Comparison of ENCODE assay signal across 9 cellular contexts in genomic region chr12:27975222-27976136, GRCh38. TPM values are rescaled to one million over a fixed set of nuclear protein-coding genes. Genes with fewer than 3 reads are reported as not detected.
DNase-seq lines count a peak whose midpoint lies in the region; ATAC-seq and TF ChIP-seq lines count a peak whose summit lies in the region.
"Had no signal": no experiment of that assay in that cellular context is flagged by ENCODE, and none has a peak within 500 bp of the region (broad histone marks: within the 10 kb centered on the region; RNA-seq: fewer than 3 reads in every experiment).

No MANE protein-coding gene starts in this region.

- peak; percentile 73 for ATAC-seq in omental fat pad (ENCODE audit: low FRiP score)

- DNase-seq in Caco-2 (peak; percentile 53 to 61), MG63 (peak; percentile 35), endothelial cell (ENCODE audit: low spot score) (peak; percentile 68), omental fat pad (ENCODE audit: low spot score) (no peak), NCI-H748 treated with DMSO at 0.1 percent for 48 hours (lab: John Stamatoyannopoulos, UW) (no peak), transverse colon (no peak), GM10266 (ENCODE audit: extremely low spot score) (no peak)
- no peak for DNase-seq in T-helper 2 cell treated with Interferon-gamma antibody and Interleukin-4, amounts not matched to agents 5 μg/mL and 100 μg/mL, for 36 hours (ENCODE audit: low spot score)

- H3K36me3 ChIP-seq in Caco-2 (ENCODE audit: control insufficient read depth, insufficient read depth, low read length) (no peaks in the 10 kb centered on the region), MG63 (no peaks in the 10 kb centered on the region), transverse colon (no peaks in the 10 kb centered on the region)

- CTCF ChIA-PET in Caco-2 (lab: Charles Lee), result no interaction called here

- H3K4me3 Mint-ChIP-seq in Caco-2 (ENCODE audit: unreplicated experiment) (peak overlapping the region; percentile 74), endothelial cell (ENCODE audit: unreplicated experiment) (peak overlapping the region; percentile 81)
- H3K4me3 Mint-ChIP-seq in T-helper 2 cell treated with Interferon-gamma antibody and Interleukin-4, amounts not matched to agents 5 μg/mL and 100 μg/mL, for 36 hours, result no peak overlapping the region
- H3K4me3 Mint-ChIP-seq: dendritic cell treated with granulocyte-macrophage colony-stimulating factor and Interleukin-4, amounts not matched to agents 40 ng/mL and 50 ng/mL, for 4 days had no signal

- no peak overlapping the region for H3K27ac ChIP-seq in transverse colon

- WGBS in transverse colon (ENCODE audit: low coverage in 1 of 2), 2 donors, result 0 to 5% methylated on average over 1 to 43 of the region's 61 CpGs

- H3K36me3 Mint-ChIP-seq in Caco-2 (ENCODE audit: insufficient read depth, unreplicated experiment) (no peaks in the 10 kb centered on the region), endothelial cell (ENCODE audit: low read depth, unreplicated experiment) (no peaks in the 10 kb centered on the region)
- no peaks in the 10 kb centered on the region for H3K36me3 Mint-ChIP-seq in T-helper 2 cell treated with Interferon-gamma antibody and Interleukin-4, amounts not matched to agents 5 μg/mL and 100 μg/mL, for 36 hours (ENCODE audit: low read depth)

- no peaks in the 10 kb centered on the region for H3K9me3 Mint-ChIP-seq in Caco-2 (ENCODE audit: unreplicated experiment)
- H3K9me3 Mint-ChIP-seq in endothelial cell (ENCODE audit: unreplicated experiment), result no peaks in the 10 kb centered on the region
- no peaks in the 10 kb centered on the region for H3K9me3 Mint-ChIP-seq in T-helper 2 cell treated with Interferon-gamma antibody and Interleukin-4, amounts not matched to agents 5 μg/mL and 100 μg/mL, for 36 hours
- H3K9me3 Mint-ChIP-seq: dendritic cell treated with granulocyte-macrophage colony-stimulating factor and Interleukin-4, amounts not matched to agents 40 ng/mL and 50 ng/mL, for 4 days had no signal

- intact Hi-C loops in Caco-2 (cut with micrococcal nuclease; ENCODE audit: unreplicated experiment) (loop anchor here (1.0 kb wide), 1 partner anchor 44 kb away; no protein-coding TSS in a partner anchor), transverse colon (cut with DNase I; ENCODE audit: low total_unique reads) (no loop called here)

- H3K27me3 Mint-ChIP-seq in Caco-2 (ENCODE audit: insufficient read depth, unreplicated experiment) (peaks cover 50% of the 10 kb centered on the region), endothelial cell (ENCODE audit: unreplicated experiment) (peaks cover 10% of the 10 kb centered on the region)
- peaks cover 76% of the 10 kb centered on the region for H3K27me3 Mint-ChIP-seq in T-helper 2 cell treated with Interferon-gamma antibody and Interleukin-4, amounts not matched to agents 5 μg/mL and 100 μg/mL, for 36 hours (ENCODE audit: low read depth)

- H3K4me3 ChIP-seq in Caco-2 (ENCODE audit: low read depth, low read length) (peak overlapping the region; percentile 30), MG63 (peak overlapping the region; percentile 17), transverse colon (peak overlapping the region in 2 of 4 donors; percentile 13 to 28)

- POLR2A ChIA-PET in Caco-2 (lab: Charles Lee), result no interaction called here

- no TSS peak for BruUV-seq in Caco-2 (replicated peaks; lab: Mats Ljungman, UMichigan)

- no peak for TF ChIP-seq POLR2A in transverse colon (IDR thresholded peaks at IDR 0.05)

- TF ChIP-seq CTCF in Caco-2 (IDR thresholded peaks at IDR 0.05; ENCODE audit: insufficient read depth in 1 of 2, low read depth in 1 of 2, low read length in 1 of 2, severe bottlenecking in 1 of 2, unreplicated experiment in 1 of 2) (no peak), endothelial cell (IDR thresholded peaks at IDR 0.05; ENCODE audit: unreplicated experiment) (no peak), omental fat pad (IDR thresholded peaks at IDR 0.05) (no peak), transverse colon (IDR thresholded peaks at IDR 0.05) (no peak), GM10266 (IDR thresholded peaks at IDR 0.05; ENCODE audit: control insufficient read depth, insufficient read depth, low read depth, missing control alignments) (no peak)

- H3K4me1 Mint-ChIP-seq in Caco-2 (ENCODE audit: low read depth, unreplicated experiment) (peaks cover 21% of the 10 kb centered on the region), endothelial cell (ENCODE audit: unreplicated experiment) (peaks cover 21% of the 10 kb centered on the region)
- peaks cover 4% of the 10 kb centered on the region for H3K4me1 Mint-ChIP-seq in T-helper 2 cell treated with Interferon-gamma antibody and Interleukin-4, amounts not matched to agents 5 μg/mL and 100 μg/mL, for 36 hours (ENCODE audit: low read depth)

- H3K27ac Mint-ChIP-seq in Caco-2 (ENCODE audit: unreplicated experiment) (no peak overlapping the region), endothelial cell (ENCODE audit: unreplicated experiment) (no peak overlapping the region)
- no peak overlapping the region for H3K27ac Mint-ChIP-seq in T-helper 2 cell treated with Interferon-gamma antibody and Interleukin-4, amounts not matched to agents 5 μg/mL and 100 μg/mL, for 36 hours
- H3K27ac Mint-ChIP-seq: dendritic cell treated with granulocyte-macrophage colony-stimulating factor and Interleukin-4, amounts not matched to agents 40 ng/mL and 50 ng/mL, for 4 days had no signal

- no peak for TF ChIP-seq EP300 in transverse colon (IDR thresholded peaks at IDR 0.05; ENCODE audit: low read depth)

- H3K4me1 ChIP-seq in Caco-2 (peaks cover 17% of the 10 kb centered on the region), transverse colon (peaks cover 0 to 17% (median 5%) of the 10 kb centered on the region in 4 donors)

- H3K27me3 ChIP-seq in Caco-2 (replicated peaks; ENCODE audit: control insufficient read depth, insufficient read depth, low read length), result peaks cover 5% of the 10 kb centered on the region; the same call in 1 of the 2 replicates
- H3K27me3 ChIP-seq in MG63, result peaks cover 41% of the 10 kb centered on the region
- peaks cover 87% of the 10 kb centered on the region for H3K27me3 ChIP-seq in transverse colon

- H3K9me3 ChIP-seq in Caco-2, result no peaks in the 10 kb centered on the region
- H3K9me3 ChIP-seq in MG63, result no peaks in the 10 kb centered on the region
- H3K9me3 ChIP-seq in transverse colon, result no peaks in the 10 kb centered on the region

- in situ Hi-C loops in transverse colon (cut with MboI; ENCODE audit: low pct_ligation_motif_present in 1 of 4, low pct_unique_long_range_greater_than_20kb in 1 of 4, low sequenced_read_pairs in 3 of 4), result no loop called here

RNA-seq across cellular contexts. Expression of gene PTHLH, which starts 2.9 kb away (rescaled TPM):
- not detected in 2 replicates for total RNA-seq in Caco-2 (2022)
- total RNA-seq in MG63 (2014; rRNA removed; shearing (Covaris generic); ENCODE audit: low replicate concordance), result not detected in 2 replicates
- total RNA-seq in endothelial cell (ENCODE audit: unreplicated experiment), result 4.7 TPM
- 1 to 10 TPM in 3 of 4 donors, not detected in 1; 1.6 to 8.4 (median 2.5) TPM for total RNA-seq in omental fat pad
- under 1 TPM in 2 of 4 donors, not detected in 2; 0.68 to 0.79 TPM for total RNA-seq in transverse colon

Comparison
In these comparisons a context has a peak if more than half of its experiments do, and no peak if none do; other contexts are left out.
1. DNase-seq: peak in Caco-2 (2 of 2), MG63 (single experiment) and endothelial cell (single experiment); none in omental fat pad (single experiment), T-helper 2 cell treated with Interferon-gamma antibody and Interleukin-4, amounts not matched to agents 5 μg/mL and 100 μg/mL, for 36 hours (single experiment), NCI-H748 treated with DMSO at 0.1 percent for 48 hours (single experiment), transverse colon (single experiment) and GM10266 (single experiment).